Comparison of ENCODE assay signal across 8 cellular contexts in the genomic region with DNA sequence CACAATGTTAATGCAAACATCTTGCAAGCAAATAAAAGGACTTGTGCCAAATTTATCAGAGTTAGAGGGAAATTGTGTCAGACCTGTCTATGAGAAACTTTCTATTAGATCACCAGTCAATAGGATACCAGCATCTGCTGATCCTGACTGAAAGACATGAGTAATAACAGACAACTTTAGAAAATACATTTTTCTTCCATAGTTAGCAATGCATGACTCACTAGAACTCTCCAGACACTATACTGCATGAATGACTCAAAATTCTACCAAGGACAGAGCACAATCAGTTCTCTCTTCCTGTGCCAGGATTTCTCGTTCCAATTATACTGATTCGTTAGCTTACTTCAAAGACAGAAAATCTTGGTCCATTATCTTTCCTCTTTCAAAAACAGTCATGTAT.
DNase-seq lines count a peak whose midpoint lies in the region; ATAC-seq and TF ChIP-seq lines count a peak whose summit lies in the region.

No MANE protein-coding gene starts in this region.

- peak overlapping the region in 1 of 2 donors; percentile 73 for H3K27ac ChIP-seq in lung (ENCODE audit: low read depth in 1 of 2, low read length in 1 of 2)

- no peak for TF ChIP-seq CTCF in lung (IDR thresholded peaks at IDR 0.05; ENCODE audit: control extremely low read depth, extremely low read depth)

- no peaks in the 10 kb centered on the region for H3K36me3 ChIP-seq in lung (ENCODE audit: control insufficient read depth in 2 of 2, insufficient read depth in 2 of 2, low read length in 2 of 2)

- H3K4me3 ChIP-seq in lung = no peak overlapping the region

- DNase-seq in SW 1271 (lab: John Stamatoyannopoulos, UW) (peak; percentile 66 to 79), lung (ENCODE audit: low spot score) (no peak), NCI-H1105 treated with DMSO at 0.1 percent for 48 hours (lab: John Stamatoyannopoulos, UW) (no peak), NK-92 (lab: John Stamatoyannopoulos, UW; ENCODE audit: unreplicated experiment) (no peak), NCI-H2081 treated with DMSO at 0.1 percent for 48 hours (lab: John Stamatoyannopoulos, UW) (no peak), NCI-H2227 (lab: John Stamatoyannopoulos, UW; ENCODE audit: unreplicated experiment) (no peak)

- WGBS in lung, 2 donors = 45 to 46% methylated on average over 2 of the region's 2 CpGs

- peak; percentile 97 for ATAC-seq in GM18519 (IDR thresholded peaks at IDR 0.05; ENCODE audit: low FRiP score, unreplicated experiment)
- peak; percentile 93 for ATAC-seq in HG02884 (IDR thresholded peaks at IDR 0.05; ENCODE audit: unreplicated experiment)
- peak; percentile 77 for ATAC-seq in lung (ENCODE audit: insufficient read depth, low FRiP score)

- peaks cover 0 to 3% of the 10 kb centered on the region in 2 donors for H3K4me1 ChIP-seq in lung (ENCODE audit: control insufficient read depth in 2 of 2, insufficient read depth in 2 of 2, low read length in 2 of 2)

- no peaks in the 10 kb centered on the region for H3K9me3 ChIP-seq in lung (ENCODE audit: control insufficient read depth in 2 of 2, insufficient read depth in 1 of 2, low read length in 1 of 2)

- no peaks in the 10 kb centered on the region for H3K27me3 ChIP-seq in lung (ENCODE audit: control insufficient read depth, insufficient read depth)

Comparison
In these comparisons a context has a peak if more than half of its experiments do, and no peak if none do; other contexts are left out.
1. DNase-seq: peak in SW 1271 (2 of 2); none in lung (single experiment), NCI-H1105 treated with DMSO at 0.1 percent for 48 hours (single experiment), NK-92 (single experiment), NCI-H2081 treated with DMSO at 0.1 percent for 48 hours (single experiment) and NCI-H2227 (single experiment).
2. Peak in every context shown above with its lines, with median percentiles within 50 percentile points of each other: ATAC-seq.